ENCODE assay signal across 2 cellular contexts in genomic region chr4:5636766-5637670, GRCh38.
TF ChIP-seq lines count a peak whose summit lies in the region.

No MANE protein-coding gene starts in this region.

TF ChIP-seq in HEK293, 187 proteins besides CTCF, POLR2A, EP300 and RAD21 (continued from another document):
- TF ChIP-seq PRDM10 (tag by site-specific recombination; IDR thresholded peaks at IDR 0.05) (peak; percentile 87), ZIC2 (tag by site-specific recombination; IDR thresholded peaks at IDR 0.05) (peak; percentile 77), IKZF3 (tag by site-specific recombination; IDR thresholded peaks at IDR 0.05) (no peak), ZNF677 (tag by site-specific recombination; IDR thresholded peaks at IDR 0.05) (no peak), ZSCAN18 (tag by site-specific recombination; IDR thresholded peaks at IDR 0.05) (no peak), PBX3 (CRISPR knock-in tag; IDR thresholded peaks at IDR 0.05) (no peak)

TF ChIP-seq in HepG2, 621 proteins besides CTCF, POLR2A, EP300 and RAD21 (continued from another document):
- TF ChIP-seq HOMEZ (CRISPR knock-in tag; IDR thresholded peaks at IDR 0.05; ENCODE audit: low read depth) (no peak), RXRA (CRISPR knock-in tag; IDR thresholded peaks at IDR 0.05) (no peak), FOXA1 (IDR thresholded peaks at IDR 0.05) (no peak), FOXA1 (CRISPR knock-in tag; IDR thresholded peaks at IDR 0.05) (no peak)
TF ChIP-seq in HepG2: peak in this region for 0.
